2 cellular contexts compared by ENCODE assay signal in genomic region chr4:88028961-88029360, GRCh38.
TF ChIP-seq lines count a peak whose summit lies in the region.

No MANE protein-coding gene starts in this region.

TF ChIP-seq in IMR-90, 13 proteins besides CTCF, POLR2A, EP300 and RAD21:
- TF ChIP-seq RCOR1 (IDR thresholded peaks at IDR 0.05; ENCODE audit: insufficient replicate concordance, low read length) (no peak), USF2 (IDR thresholded peaks at IDR 0.05; ENCODE audit: low read depth, low read length) (no peak), ELK1 (IDR thresholded peaks at IDR 0.05; ENCODE audit: borderline replicate concordance, low read depth, low read length) (no peak), FOS (IDR thresholded peaks at IDR 0.05; ENCODE audit: low read depth, low read length) (no peak), RFX5 (IDR thresholded peaks at IDR 0.05; ENCODE audit: low read depth, low read length) (no peak), CEBPB (IDR thresholded peaks at IDR 0.05; ENCODE audit: low read depth, low read length) (no peak), MAZ (IDR thresholded peaks at IDR 0.05; ENCODE audit: borderline replicate concordance, low read depth, low read length) (no peak), CHD1 (IDR thresholded peaks at IDR 0.05; ENCODE audit: low read depth, low read length) (no peak), MAFK (IDR thresholded peaks at IDR 0.05; ENCODE audit: low read depth, low read length) (no peak), MXI1 (IDR thresholded peaks at IDR 0.05; ENCODE audit: borderline replicate concordance, low read depth, low read length) (no peak), NFE2L2 (IDR thresholded peaks at IDR 0.05; ENCODE audit: low read depth, low read length) (no peak)

TF ChIP-seq in WTC11, 78 proteins besides CTCF, POLR2A, EP300 and RAD21:
- TF ChIP-seq MYBL2 (CRISPR knock-in tag; IDR thresholded peaks at IDR 0.05) (no peak), PREB (CRISPR knock-in tag; IDR thresholded peaks at IDR 0.05; ENCODE audit: borderline replicate concordance) (no peak), FOXJ3 (CRISPR knock-in tag; IDR thresholded peaks at IDR 0.05; ENCODE audit: borderline replicate concordance) (no peak), ATF2 (CRISPR knock-in tag; IDR thresholded peaks at IDR 0.05; ENCODE audit: borderline replicate concordance, low read depth) (no peak), TP53 (CRISPR knock-in tag; IDR thresholded peaks at IDR 0.05) (no peak), FOXK1 (CRISPR knock-in tag; IDR thresholded peaks at IDR 0.05) (no peak), IRF1 (CRISPR knock-in tag; IDR thresholded peaks at IDR 0.05) (no peak), PRRX2 (CRISPR knock-in tag; IDR thresholded peaks at IDR 0.05) (no peak), CDX4 (CRISPR knock-in tag; IDR thresholded peaks at IDR 0.05; ENCODE audit: borderline replicate concordance) (no peak), SOX15 (CRISPR knock-in tag; IDR thresholded peaks at IDR 0.05) (no peak), ESRRA (CRISPR knock-in tag; IDR thresholded peaks at IDR 0.05; ENCODE audit: borderline replicate concordance) (no peak), FOXP4 (CRISPR knock-in tag; IDR thresholded peaks at IDR 0.05) (no peak), EMX1 (CRISPR knock-in tag; IDR thresholded peaks at IDR 0.05) (no peak), ZNF281 (CRISPR knock-in tag; IDR thresholded peaks at IDR 0.05) (no peak), NR3C1 (CRISPR knock-in tag; conservative IDR thresholded peaks at IDR 0.05; ENCODE audit: low read depth) (no peak), HMGA2 (CRISPR knock-in tag; IDR thresholded peaks at IDR 0.05) (no peak), NFE2L1 (CRISPR knock-in tag; IDR thresholded peaks at IDR 0.05) (no peak), ARID4B (CRISPR knock-in tag; IDR thresholded peaks at IDR 0.05; ENCODE audit: borderline replicate concordance) (no peak), ATF3 (CRISPR knock-in tag; conservative IDR thresholded peaks at IDR 0.05) (no peak), CBFB (CRISPR knock-in tag; IDR thresholded peaks at IDR 0.05; ENCODE audit: low read depth) (no peak)
